In genomic region chr2:31031132-31031706, GRCh38 we compare ENCODE assay signal across 18 cellular contexts.
DNase-seq lines count a peak whose midpoint lies in the region; ATAC-seq and TF ChIP-seq lines count a peak whose summit lies in the region.
"Had no signal": no experiment of that assay in that cellular context is flagged by ENCODE, and none has a peak within 500 bp of the region (broad histone marks: within the 10 kb centered on the region; RNA-seq: fewer than 3 reads in every experiment).

No MANE protein-coding gene starts in this region.

- intact Hi-C loops in activated B cell treated with CpG ODN at 0.5 μM for 24 hours (cut with micrococcal nuclease) = no loop called here
- intact Hi-C loops in naive thymus-derived CD4-positive, alpha-beta T cell (cut with micrococcal nuclease) = no loop called here
- intact Hi-C loops in activated T-helper 1 cell treated with anti-CD3 and anti-CD28 coated beads, Interleukin-12 subunit alpha, Interleukin-12 subunit beta, Interleukin-2, Interleukin-4 antibody, amounts not matched to agents 30 ng/mL and 10 ng/mL and 1 ng/mL, durations not matched to agents 14 hours and 24 hours and 36 hours (cut with micrococcal nuclease) = no loop called here

- peaks cover 4% of the 10 kb centered on the region for H3K4me1 Mint-ChIP-seq in activated B cell treated with CpG ODN at 0.5 μM for 24 hours
- peaks cover 0 to 5% (median 0%) of the 10 kb centered on the region in 7 donors for H3K4me1 Mint-ChIP-seq in naive thymus-derived CD4-positive, alpha-beta T cell
- H3K4me1 Mint-ChIP-seq in activated T-helper 1 cell treated with anti-CD3 and anti-CD28 coated beads, Interleukin-12 subunit alpha, Interleukin-12 subunit beta, Interleukin-2, Interleukin-4 antibody, amounts not matched to agents 30 ng/mL and 10 ng/mL and 1 ng/mL, durations not matched to agents 14 hours and 24 hours and 36 hours (ENCODE audit: low read depth) = no peaks in the 10 kb centered on the region

- no peaks in the 10 kb centered on the region for H3K36me3 ChIP-seq in naive thymus-derived CD4-positive, alpha-beta T cell (ENCODE audit: control insufficient read depth in 2 of 3, insufficient read depth in 3 of 3, low read length in 3 of 3)

- H3K4me3 Mint-ChIP-seq in activated B cell treated with CpG ODN at 0.5 μM for 24 hours = no peak overlapping the region
- no peak overlapping the region for H3K4me3 Mint-ChIP-seq in naive thymus-derived CD4-positive, alpha-beta T cell
- no peak overlapping the region for H3K4me3 Mint-ChIP-seq in activated T-helper 1 cell treated with anti-CD3 and anti-CD28 coated beads, Interleukin-12 subunit alpha, Interleukin-12 subunit beta, Interleukin-2, Interleukin-4 antibody, amounts not matched to agents 30 ng/mL and 10 ng/mL and 1 ng/mL, durations not matched to agents 14 hours and 24 hours and 36 hours

- no peak overlapping the region for H3K27ac Mint-ChIP-seq in activated B cell treated with CpG ODN at 0.5 μM for 24 hours
- no peak overlapping the region for H3K27ac Mint-ChIP-seq in naive thymus-derived CD4-positive, alpha-beta T cell
- no peak overlapping the region for H3K27ac Mint-ChIP-seq in activated T-helper 1 cell treated with anti-CD3 and anti-CD28 coated beads, Interleukin-12 subunit alpha, Interleukin-12 subunit beta, Interleukin-2, Interleukin-4 antibody, amounts not matched to agents 30 ng/mL and 10 ng/mL and 1 ng/mL, durations not matched to agents 14 hours and 24 hours and 36 hours

- TF ChIP-seq CTCF in activated B cell treated with CpG ODN at 0.5 μM for 24 hours (IDR thresholded peaks at IDR 0.05) = no peak

- ATAC-seq in GM18873 (IDR thresholded peaks at IDR 0.05; ENCODE audit: low FRiP score, unreplicated experiment) (peak; percentile 50), GM21528 (IDR thresholded peaks at IDR 0.05; ENCODE audit: low FRiP score, unreplicated experiment) (peak; percentile 90), HG03095 (IDR thresholded peaks at IDR 0.05; ENCODE audit: unreplicated experiment) (peak; percentile 76), activated B cell treated with CpG ODN at 0.5 μM for 24 hours (ENCODE audit: low read depth) (peak; percentile 71)
- ATAC-seq in naive thymus-derived CD4-positive, alpha-beta T cell = no peak
- ATAC-seq: body of pancreas had no signal

- H3K27ac ChIP-seq in naive thymus-derived CD4-positive, alpha-beta T cell (ENCODE audit: low read depth, low read length) = no peak overlapping the region
- H3K27ac ChIP-seq: BLaER1, body of pancreas, parathyroid adenoma had no signal

- H3K4me1 ChIP-seq in naive thymus-derived CD4-positive, alpha-beta T cell (ENCODE audit: control insufficient read depth in 2 of 2, insufficient read depth in 2 of 2, low read length in 2 of 2) = no peaks in the 10 kb centered on the region
- H3K4me1 ChIP-seq: BLaER1, body of pancreas, parathyroid adenoma had no signal

- peaks cover 8% of the 10 kb centered on the region for H3K9me3 Mint-ChIP-seq in activated B cell treated with CpG ODN at 0.5 μM for 24 hours
- peaks cover 0 to 16% (median 10%) of the 10 kb centered on the region in 11 donors for H3K9me3 Mint-ChIP-seq in naive thymus-derived CD4-positive, alpha-beta T cell
- H3K9me3 Mint-ChIP-seq in activated T-helper 1 cell treated with anti-CD3 and anti-CD28 coated beads, Interleukin-12 subunit alpha, Interleukin-12 subunit beta, Interleukin-2, Interleukin-4 antibody, amounts not matched to agents 30 ng/mL and 10 ng/mL and 1 ng/mL, durations not matched to agents 14 hours and 24 hours and 36 hours = peaks cover 3% of the 10 kb centered on the region

- no peak for DNase-seq in activated B cell treated with CpG ODN at 0.5 μM for 24 hours
- no peak for DNase-seq in naive thymus-derived CD4-positive, alpha-beta T cell
- DNase-seq in SKM-1 treated with dmso at 0.1 percent for 144 hours (lab: John Stamatoyannopoulos, UW; ENCODE audit: unreplicated experiment) = no peak
- DNase-seq in activated T-helper 1 cell treated with anti-CD3 and anti-CD28 coated beads, Interleukin-12 subunit alpha, Interleukin-12 subunit beta, Interleukin-2, Interleukin-4 antibody, amounts not matched to agents 30 ng/mL and 10 ng/mL and 1 ng/mL, durations not matched to agents 14 hours and 24 hours and 36 hours (ENCODE audit: low spot score) = no peak
- no peak for DNase-seq in stimulated activated CD8-positive, alpha-beta memory T cell treated with anti-CD3 and anti-CD28 coated beads, Interleukin-4, amount 100 ng/mL, for 48 hours
- DNase-seq: activated effector memory CD4-positive, alpha-beta T cell treated with Interleukin-2 at 50 U/mL for 16 hours; body of pancreas; effector CD8-positive, alpha-beta T cell; KBM-7; kidney; midbrain; NCI-H146; NCI-H524 treated with DMSO at 0.1 percent for 48 hours had no signal

- no peaks in the 10 kb centered on the region for H3K36me3 Mint-ChIP-seq in activated B cell treated with CpG ODN at 0.5 μM for 24 hours (ENCODE audit: low read depth)
- peaks cover 0 to 2% (median 0%) of the 10 kb centered on the region in 5 donors for H3K36me3 Mint-ChIP-seq in naive thymus-derived CD4-positive, alpha-beta T cell
- no peaks in the 10 kb centered on the region for H3K36me3 Mint-ChIP-seq in activated T-helper 1 cell treated with anti-CD3 and anti-CD28 coated beads, Interleukin-12 subunit alpha, Interleukin-12 subunit beta, Interleukin-2, Interleukin-4 antibody, amounts not matched to agents 30 ng/mL and 10 ng/mL and 1 ng/mL, durations not matched to agents 14 hours and 24 hours and 36 hours (ENCODE audit: low read depth)

- H3K27me3 ChIP-seq in naive thymus-derived CD4-positive, alpha-beta T cell (ENCODE audit: control insufficient read depth in 2 of 2, insufficient read depth in 2 of 2, low read length in 2 of 2) = peaks cover 0 to 3% of the 10 kb centered on the region in 2 donors
- H3K27me3 ChIP-seq: BLaER1, body of pancreas had no signal

- POLR2A ChIA-PET in activated B cell treated with CpG ODN at 0.5 μM for 24 hours (lab: Charles Lee) = no interaction called here
- POLR2A ChIA-PET in naive thymus-derived CD4-positive, alpha-beta T cell (lab: Charles Lee) = no interaction called here

- CTCF ChIA-PET in activated B cell treated with CpG ODN at 0.5 μM for 24 hours (lab: Charles Lee) = no interaction called here
- CTCF ChIA-PET in naive thymus-derived CD4-positive, alpha-beta T cell (lab: Charles Lee) = no interaction called here

- H3K27me3 Mint-ChIP-seq in activated B cell treated with CpG ODN at 0.5 μM for 24 hours = no peaks in the 10 kb centered on the region
- H3K27me3 Mint-ChIP-seq in naive thymus-derived CD4-positive, alpha-beta T cell = peaks cover 0 to 21% (median 8%) of the 10 kb centered on the region in 5 donors
- peaks cover 1% of the 10 kb centered on the region for H3K27me3 Mint-ChIP-seq in activated T-helper 1 cell treated with anti-CD3 and anti-CD28 coated beads, Interleukin-12 subunit alpha, Interleukin-12 subunit beta, Interleukin-2, Interleukin-4 antibody, amounts not matched to agents 30 ng/mL and 10 ng/mL and 1 ng/mL, durations not matched to agents 14 hours and 24 hours and 36 hours (ENCODE audit: insufficient read depth)

- H3K9me3 ChIP-seq in naive thymus-derived CD4-positive, alpha-beta T cell (ENCODE audit: control insufficient read depth in 2 of 3, low read length in 3 of 3) = peaks cover 0 to 6% (median 0%) of the 10 kb centered on the region in 3 experiments

- no peak overlapping the region for H3K4me3 ChIP-seq in naive thymus-derived CD4-positive, alpha-beta T cell (ENCODE audit: low read length)
- H3K4me3 ChIP-seq: BLaER1, body of pancreas had no signal
